In the genomic region with DNA sequence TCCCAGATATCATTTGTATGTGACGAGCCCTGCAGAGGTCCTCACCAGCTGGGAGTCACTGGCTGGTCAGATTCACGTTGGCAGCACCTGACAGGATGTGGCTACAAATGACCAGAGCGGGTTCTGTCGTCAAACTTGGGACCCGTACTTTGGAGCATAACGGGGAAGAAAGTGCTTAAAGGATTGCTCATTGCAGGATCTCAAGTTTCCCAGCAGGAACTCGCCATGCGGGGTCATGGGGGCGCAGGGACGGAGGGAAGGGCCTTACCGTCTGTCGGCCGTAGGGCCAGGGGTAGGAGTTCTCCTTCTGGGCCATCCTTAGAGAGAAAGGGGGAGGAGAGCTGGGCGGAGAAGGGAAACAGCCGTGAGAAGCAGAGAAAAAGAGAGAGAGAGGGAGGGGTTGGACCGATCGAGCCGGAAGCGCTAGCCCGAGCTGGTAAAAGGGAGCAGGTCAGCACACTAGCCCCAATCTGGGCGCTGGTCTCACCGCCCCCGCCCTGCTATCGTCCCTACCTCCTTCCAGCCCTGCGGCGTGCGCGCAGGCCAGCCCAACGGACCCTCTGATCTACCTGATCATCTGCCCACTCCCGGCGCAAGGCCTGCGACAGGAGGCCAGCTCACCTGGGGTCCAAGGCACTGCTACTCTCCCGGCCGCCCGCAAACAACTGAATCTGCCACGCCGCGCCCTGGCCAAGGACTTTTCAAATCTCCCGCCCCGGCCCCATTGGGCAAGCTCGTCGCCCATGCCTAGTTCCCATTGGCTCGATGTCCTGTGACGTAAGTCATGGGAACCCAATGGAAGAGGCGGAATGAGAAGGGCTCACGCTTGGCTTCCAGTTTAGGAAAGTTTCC, we compare ENCODE assay signal across 1 cellular context.
TF ChIP-seq lines count a peak whose summit lies in the region.

Gene AURKB (minus strand): TSS at position 667 of the 852 bp plus-strand sequence. CDS start 351 bp downstream, at position 316.

TF ChIP-seq in HEK293, 187 proteins besides CTCF, POLR2A, EP300 and RAD21 (continued from another document and continues in another):
- TF ChIP-seq, protein P1, sequence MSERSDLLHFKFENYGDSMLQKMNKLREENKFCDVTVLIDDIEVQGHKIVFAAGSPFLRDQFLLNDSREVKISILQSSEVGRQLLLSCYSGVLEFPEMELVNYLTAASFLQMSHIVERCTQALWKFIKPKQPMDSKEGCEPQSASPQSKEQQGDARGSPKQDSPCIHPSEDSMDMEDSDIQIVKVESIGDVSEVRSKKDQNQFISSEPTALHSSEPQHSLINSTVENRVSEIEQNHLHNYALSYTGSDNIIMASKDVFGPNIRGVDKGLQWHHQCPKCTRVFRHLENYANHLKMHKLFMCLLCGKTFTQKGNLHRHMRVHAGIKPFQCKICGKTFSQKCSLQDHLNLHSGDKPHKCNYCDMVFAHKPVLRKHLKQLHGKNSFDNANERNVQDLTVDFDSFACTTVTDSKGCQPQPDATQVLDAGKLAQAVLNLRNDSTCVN (tag by site-specific recombination; optimal IDR thresholded peaks at IDR 0.05), result peak; percentile 46
- TF ChIP-seq KLF9 (tag by site-specific recombination; IDR thresholded peaks at IDR 0.05; ENCODE audit: low read depth), result peak; percentile 71
- peak; percentile 65 for TF ChIP-seq ZBTB48 (tag by site-specific recombination; IDR thresholded peaks at IDR 0.05)
- TF ChIP-seq OVOL3 (tag by site-specific recombination; IDR thresholded peaks at IDR 0.05), result 0 out of 2 replicates have a peak, but pooled peaks have one; percentile 23
- TF ChIP-seq ZNF391 (tag by site-specific recombination; IDR thresholded peaks at IDR 0.05; ENCODE audit: borderline replicate concordance, low read depth), result peak; percentile 56; the same call in 1 of the 2 replicates
- TF ChIP-seq PRDM6 (tag by site-specific recombination; IDR thresholded peaks at IDR 0.05), result no peak
- TF ChIP-seq ZNF292 (tag by site-specific recombination; IDR thresholded peaks at IDR 0.05; ENCODE audit: borderline replicate concordance, low read depth), result no peak
- TF ChIP-seq INSM2 (tag by site-specific recombination; IDR thresholded peaks at IDR 0.05), result no peak
- no peak for TF ChIP-seq ZNF48 (tag by site-specific recombination; IDR thresholded peaks at IDR 0.05)
- no peak for TF ChIP-seq ZNF202 (tag by site-specific recombination; IDR thresholded peaks at IDR 0.05; ENCODE audit: borderline replicate concordance)
- TF ChIP-seq ZNF777 (tag by site-specific recombination; IDR thresholded peaks at IDR 0.05; ENCODE audit: borderline replicate concordance), result no peak
- TF ChIP-seq ZNF544 (tag by site-specific recombination; IDR thresholded peaks at IDR 0.05), result no peak
- peak; percentile 68 for TF ChIP-seq ZNF341 (tag by site-specific recombination; IDR thresholded peaks at IDR 0.05; ENCODE audit: low read depth)
- TF ChIP-seq, protein P2, sequence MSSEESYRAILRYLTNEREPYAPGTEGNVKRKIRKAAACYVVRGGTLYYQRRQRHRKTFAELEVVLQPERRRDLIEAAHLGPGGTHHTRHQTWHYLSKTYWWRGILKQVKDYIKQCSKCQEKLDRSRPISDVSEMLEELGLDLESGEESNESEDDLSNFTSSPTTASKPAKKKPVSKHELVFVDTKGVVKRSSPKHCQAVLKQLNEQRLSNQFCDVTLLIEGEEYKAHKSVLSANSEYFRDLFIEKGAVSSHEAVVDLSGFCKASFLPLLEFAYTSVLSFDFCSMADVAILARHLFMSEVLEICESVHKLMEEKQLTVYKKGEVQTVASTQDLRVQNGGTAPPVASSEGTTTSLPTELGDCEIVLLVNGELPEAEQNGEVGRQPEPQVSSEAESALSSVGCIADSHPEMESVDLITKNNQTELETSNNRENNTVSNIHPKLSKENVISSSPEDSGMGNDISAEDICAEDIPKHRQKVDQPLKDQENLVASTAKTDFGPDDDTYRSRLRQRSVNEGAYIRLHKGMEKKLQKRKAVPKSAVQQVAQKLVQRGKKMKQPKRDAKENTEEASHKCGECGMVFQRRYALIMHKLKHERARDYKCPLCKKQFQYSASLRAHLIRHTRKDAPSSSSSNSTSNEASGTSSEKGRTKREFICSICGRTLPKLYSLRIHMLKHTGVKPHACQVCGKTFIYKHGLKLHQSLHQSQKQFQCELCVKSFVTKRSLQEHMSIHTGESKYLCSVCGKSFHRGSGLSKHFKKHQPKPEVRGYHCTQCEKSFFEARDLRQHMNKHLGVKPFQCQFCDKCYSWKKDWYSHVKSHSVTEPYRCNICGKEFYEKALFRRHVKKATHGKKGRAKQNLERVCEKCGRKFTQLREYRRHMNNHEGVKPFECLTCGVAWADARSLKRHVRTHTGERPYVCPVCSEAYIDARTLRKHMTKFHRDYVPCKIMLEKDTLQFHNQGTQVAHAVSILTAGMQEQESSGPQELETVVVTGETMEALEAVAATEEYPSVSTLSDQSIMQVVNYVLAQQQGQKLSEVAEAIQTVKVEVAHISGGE (tag by site-specific recombination; conservative IDR thresholded peaks at IDR 0.05; ENCODE audit: low read depth), result peak; percentile 31; the same call in 1 of the 2 replicates
- no peak for TF ChIP-seq ZNF26 (tag by site-specific recombination; IDR thresholded peaks at IDR 0.05)
- no peak for TF ChIP-seq ZNF791 (tag by site-specific recombination; IDR thresholded peaks at IDR 0.05)
- TF ChIP-seq ZNF692 (tag by site-specific recombination; IDR thresholded peaks at IDR 0.05), result peak; percentile 46; the same call in 1 of the 2 replicates
- TF ChIP-seq ZFP37 (tag by site-specific recombination; IDR thresholded peaks at IDR 0.05), result peak; percentile 68; the same call in 1 of the 2 replicates
- peak; percentile 74 for TF ChIP-seq ZNF600 (tag by site-specific recombination; IDR thresholded peaks at IDR 0.05)
- no peak for TF ChIP-seq ZNF23 (tag by site-specific recombination; IDR thresholded peaks at IDR 0.05; ENCODE audit: borderline replicate concordance)
- TF ChIP-seq ZNF266 (tag by site-specific recombination; IDR thresholded peaks at IDR 0.05; ENCODE audit: low read depth), result 0 out of 2 replicates have a peak, but pooled peaks have one; percentile 5
- no peak for TF ChIP-seq ZNF169 (tag by site-specific recombination; IDR thresholded peaks at IDR 0.05)
- TF ChIP-seq ZBTB6 (tag by site-specific recombination; IDR thresholded peaks at IDR 0.05), result peak; percentile 9; the same call in 1 of the 2 replicates
- TF ChIP-seq GLI4 (tag by site-specific recombination; IDR thresholded peaks at IDR 0.05), result peak; percentile 87
- no peak for TF ChIP-seq ZNF585B (tag by site-specific recombination; IDR thresholded peaks at IDR 0.05)
- TF ChIP-seq ZXDB (tag by site-specific recombination; IDR thresholded peaks at IDR 0.05), result peak; percentile 59
- TF ChIP-seq ZNF571 (tag by site-specific recombination; IDR thresholded peaks at IDR 0.05), result no peak
- TF ChIP-seq GFI1B (tag by site-specific recombination; IDR thresholded peaks at IDR 0.05), result peak; percentile 48; the same call in 1 of the 2 replicates
- TF ChIP-seq ZBTB17 (tag by site-specific recombination; IDR thresholded peaks at IDR 0.05), result peak; percentile 77
- TF ChIP-seq ZBTB20 (tag by site-specific recombination; IDR thresholded peaks at IDR 0.05), result no peak
- TF ChIP-seq ZNF677 (tag by site-specific recombination; IDR thresholded peaks at IDR 0.05), result no peak
- TF ChIP-seq ZNF510 (tag by site-specific recombination; IDR thresholded peaks at IDR 0.05; ENCODE audit: insufficient replicate concordance), result no peak
- no peak for TF ChIP-seq ZNF488 (tag by site-specific recombination; IDR thresholded peaks at IDR 0.05)
- peak; percentile 60 for TF ChIP-seq EGR2 (tag by site-specific recombination; IDR thresholded peaks at IDR 0.05; ENCODE audit: low read depth)
- TF ChIP-seq ZNF624 (tag by site-specific recombination; IDR thresholded peaks at IDR 0.05), result no peak
- TF ChIP-seq ZNF629 (tag by site-specific recombination; IDR thresholded peaks at IDR 0.05), result peak; percentile 87
- no peak for TF ChIP-seq ZNF670 (tag by site-specific recombination; IDR thresholded peaks at IDR 0.05; ENCODE audit: low read depth)
- TF ChIP-seq MZF1 (tag by site-specific recombination; IDR thresholded peaks at IDR 0.05; ENCODE audit: borderline replicate concordance), result no peak
- TF ChIP-seq SCRT1 (tag by site-specific recombination; IDR thresholded peaks at IDR 0.05; ENCODE audit: borderline replicate concordance), result no peak
- peak; percentile 71; the same call in 1 of the 2 replicates for TF ChIP-seq KLF10 (tag by site-specific recombination; IDR thresholded peaks at IDR 0.05)
- TF ChIP-seq ZNF529 (tag by site-specific recombination; IDR thresholded peaks at IDR 0.05; ENCODE audit: insufficient replicate concordance), result no peak
- TF ChIP-seq, protein P3, sequence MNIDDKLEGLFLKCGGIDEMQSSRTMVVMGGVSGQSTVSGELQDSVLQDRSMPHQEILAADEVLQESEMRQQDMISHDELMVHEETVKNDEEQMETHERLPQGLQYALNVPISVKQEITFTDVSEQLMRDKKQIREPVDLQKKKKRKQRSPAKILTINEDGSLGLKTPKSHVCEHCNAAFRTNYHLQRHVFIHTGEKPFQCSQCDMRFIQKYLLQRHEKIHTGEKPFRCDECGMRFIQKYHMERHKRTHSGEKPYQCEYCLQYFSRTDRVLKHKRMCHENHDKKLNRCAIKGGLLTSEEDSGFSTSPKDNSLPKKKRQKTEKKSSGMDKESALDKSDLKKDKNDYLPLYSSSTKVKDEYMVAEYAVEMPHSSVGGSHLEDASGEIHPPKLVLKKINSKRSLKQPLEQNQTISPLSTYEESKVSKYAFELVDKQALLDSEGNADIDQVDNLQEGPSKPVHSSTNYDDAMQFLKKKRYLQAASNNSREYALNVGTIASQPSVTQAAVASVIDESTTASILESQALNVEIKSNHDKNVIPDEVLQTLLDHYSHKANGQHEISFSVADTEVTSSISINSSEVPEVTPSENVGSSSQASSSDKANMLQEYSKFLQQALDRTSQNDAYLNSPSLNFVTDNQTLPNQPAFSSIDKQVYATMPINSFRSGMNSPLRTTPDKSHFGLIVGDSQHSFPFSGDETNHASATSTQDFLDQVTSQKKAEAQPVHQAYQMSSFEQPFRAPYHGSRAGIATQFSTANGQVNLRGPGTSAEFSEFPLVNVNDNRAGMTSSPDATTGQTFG (tag by site-specific recombination; IDR thresholded peaks at IDR 0.05; ENCODE audit: borderline replicate concordance), result no peak
- no peak for TF ChIP-seq ZNF626 (tag by site-specific recombination; IDR thresholded peaks at IDR 0.05)
